Comparison of ENCODE assay signal across 15 cellular contexts in the genomic region with DNA sequence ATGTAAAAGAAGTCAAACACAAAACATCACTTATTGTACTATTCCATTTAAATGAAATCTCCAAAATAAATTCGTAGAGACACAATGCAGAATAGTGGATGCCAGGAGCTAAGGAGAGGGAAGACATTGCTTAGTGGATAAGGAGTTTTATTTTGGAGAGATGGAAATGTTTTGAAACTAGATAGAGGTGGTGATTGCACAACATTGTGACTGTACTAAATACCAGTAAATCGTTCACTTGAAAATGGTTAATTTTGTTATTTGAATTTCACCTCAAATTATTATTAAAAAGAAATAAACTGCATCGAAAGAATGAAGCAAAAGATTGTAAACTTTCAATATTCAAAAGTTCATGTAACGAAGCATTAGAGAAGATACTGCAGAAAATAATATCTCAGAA. TPM values are rescaled to one million over a fixed set of nuclear protein-coding genes. Genes with fewer than 3 reads are reported as not detected.
DNase-seq lines count a peak whose midpoint lies in the region; ATAC-seq, FAIRE-seq and TF ChIP-seq lines count a peak whose summit lies in the region.
"Had no signal": no experiment of that assay in that cellular context is flagged by ENCODE, and none has a peak within 500 bp of the region (broad histone marks: within the 10 kb centered on the region; RNA-seq: fewer than 3 reads in every experiment).

No MANE protein-coding gene starts in this region.

- ATAC-seq in K562 (no peak), upper lobe of left lung (ENCODE audit: low FRiP score in 2 of 2) (no peak), pancreas (no peak), HG03520 (IDR thresholded peaks at IDR 0.05; ENCODE audit: unreplicated experiment) (no peak)
- ATAC-seq: GM23338 had no signal

- H3K4me3 ChIP-seq in Karpas-422 (ENCODE audit: low read length) (no peak overlapping the region), K562 (no peak overlapping the region), upper lobe of left lung (no peak overlapping the region), pancreas (no peak overlapping the region)
- H3K4me3 ChIP-seq: BLaER1 treated with 17β-estradiol and CSF1 and Interleukin-3, amounts not matched to agents 10 nM and 100 nM; GM23338 had no signal

- TF ChIP-seq EP300 in K562 (IDR thresholded peaks at IDR 0.05; ENCODE audit: low read length) (no peak), upper lobe of left lung (IDR thresholded peaks at IDR 0.05) (no peak)

- no peak for TF ChIP-seq RAD21 in K562 (CRISPR knock-in tag; conservative IDR thresholded peaks at IDR 0.05 in 1 of 2, IDR thresholded peaks at IDR 0.05 in 1 of 2)

- no peak overlapping the region for H3K27ac ChIP-seq in Karpas-422 (ENCODE audit: low read length)
- no peak overlapping the region for H3K27ac ChIP-seq in K562 (ENCODE audit: extremely low read depth, low read depth, low read length)
- no peak overlapping the region for H3K27ac ChIP-seq in upper lobe of left lung
- H3K27ac ChIP-seq in pancreas = no peak overlapping the region
- H3K27ac ChIP-seq: BLaER1 treated with 17β-estradiol and CSF1 and Interleukin-3, amounts not matched to agents 10 nM and 100 nM had no signal

- 4% methylated on average over 4 of the region's 4 CpGs for WGBS in K562 (ENCODE audit: insufficient coverage, low coverage, missing lambda C conversion rate)
- 41 to 73% methylated on average over 4 of the region's 4 CpGs for WGBS in upper lobe of left lung, 2 donors
- 36 to 79% methylated on average over 4 of the region's 4 CpGs for WGBS in pancreas, 2 donors

- no peaks in the 10 kb centered on the region for H3K27me3 ChIP-seq in Karpas-422 (ENCODE audit: low read length)
- H3K27me3 ChIP-seq in K562 (ENCODE audit: control insufficient read depth in 2 of 2, insufficient read depth in 2 of 2, low read length in 2 of 2) = no peaks in the 10 kb centered on the region
- no peaks in the 10 kb centered on the region for H3K27me3 ChIP-seq in upper lobe of left lung
- no peaks in the 10 kb centered on the region for H3K27me3 ChIP-seq in pancreas

- no peaks in the 10 kb centered on the region for H3K9me3 ChIP-seq in Karpas-422 (ENCODE audit: low read length)
- no peaks in the 10 kb centered on the region for H3K9me3 ChIP-seq in K562 (replicated peaks; ENCODE audit: control insufficient read depth, insufficient read depth, low read depth, low read length)
- no peaks in the 10 kb centered on the region for H3K9me3 ChIP-seq in upper lobe of left lung
- no peaks in the 10 kb centered on the region for H3K9me3 ChIP-seq in pancreas
- H3K9me3 ChIP-seq: BLaER1 treated with 17β-estradiol and CSF1 and Interleukin-3, amounts not matched to agents 10 nM and 100 nM had no signal

- intact Hi-C loops in K562 (cut with micrococcal nuclease) = no loop called here
- intact Hi-C loops in pancreas (cut with DNase I) = no loop called here

- FAIRE-seq in GM18507 (lab: Jason Lieb, UNC) (peak; percentile 73), K562 (lab: Jason Lieb, UNC) (no peak), pancreas (lab: Jason Lieb, UNC) (no peak)

- POLR2A ChIA-PET in K562 (lab: Yijun Ruan, JAX) = no interaction called here

- H4K20me1 ChIP-seq in Karpas-422 (ENCODE audit: insufficient read depth, low read depth, low read length) = no peaks in the 10 kb centered on the region
- H4K20me1 ChIP-seq in K562 (replicated peaks; ENCODE audit: control insufficient read depth, insufficient read depth, low read length) = no peaks in the 10 kb centered on the region
- H4K20me1 ChIP-seq: BLaER1 treated with 17β-estradiol and CSF1 and Interleukin-3, amounts not matched to agents 10 nM and 100 nM had no signal

- no peak overlapping the region for H3K9ac ChIP-seq in Karpas-422 (ENCODE audit: low read length)
- H3K9ac ChIP-seq in K562 (ENCODE audit: insufficient read depth in 1 of 2, low read depth in 2 of 2, low read length in 2 of 2) = no peak overlapping the region
- H3K9ac ChIP-seq: BLaER1 treated with 17β-estradiol and CSF1 and Interleukin-3, amounts not matched to agents 10 nM and 100 nM had no signal

- no peaks in the 10 kb centered on the region for H3K79me2 ChIP-seq in Karpas-422 (ENCODE audit: low read length)
- H3K79me2 ChIP-seq in K562 (ENCODE audit: control insufficient read depth, insufficient read depth, low read length) = no peaks in the 10 kb centered on the region

- no peak for TF ChIP-seq POLR2A in K562 (conservative IDR thresholded peaks at IDR 0.05)
- no peak for TF ChIP-seq POLR2A in upper lobe of left lung (IDR thresholded peaks at IDR 0.05)

- H3K9me2 ChIP-seq in Karpas-422 (replicated peaks; ENCODE audit: insufficient read depth, low read length) = no peaks in the 10 kb centered on the region

- TF ChIP-seq CTCF in K562 (IDR thresholded peaks at IDR 0.05 in 2 of 3, conservative IDR thresholded peaks at IDR 0.05 in 1 of 3; ENCODE audit: insufficient read depth in 2 of 3, low read depth in 1 of 3, low read length in 3 of 3) = no peak
- no peak for TF ChIP-seq CTCF in upper lobe of left lung (IDR thresholded peaks at IDR 0.05)
- no peak for TF ChIP-seq CTCF in pancreas (IDR thresholded peaks at IDR 0.05)

- H3K4me1 ChIP-seq in Karpas-422 (ENCODE audit: low read length) = peaks cover 9% of the 10 kb centered on the region; the same call in 1 of the 2 replicates
- H3K4me1 ChIP-seq in K562 (replicated peaks in 1 of 2; ENCODE audit: control insufficient read depth in 2 of 2, insufficient read depth in 2 of 2, low read length in 2 of 2) = peaks cover 0 to 4% of the 10 kb centered on the region in 2 experiments; a peak in 2 of 5 replicates
- H3K4me1 ChIP-seq in upper lobe of left lung = peaks cover 0 to 4% (median 0%) of the 10 kb centered on the region in 4 donors
- no peaks in the 10 kb centered on the region for H3K4me1 ChIP-seq in pancreas

- DNase-seq in GM18507 (ENCODE audit: extremely low spot score, insufficient read length, low read depth) (no peak), Karpas-422 (no peak), K562 (ENCODE audit: extremely low read depth in 1 of 4, low spot score in 3 of 4) (no peak), fibroblast of peridontal ligament (ENCODE audit: extremely low read depth) (peak; percentile 31), upper lobe of left lung (no peak), OCI-M1 (lab: John Stamatoyannopoulos, UW) (no peak), pancreas (no peak)
- DNase-seq: ACHN; CD4-positive, CD25-positive, alpha-beta regulatory T cell; DMS53; GF-D8; H7 had no signal

- H2AFZ ChIP-seq in Karpas-422 (ENCODE audit: low read length) = no peak overlapping the region
- H2AFZ ChIP-seq in K562 (ENCODE audit: low read depth, low read length) = no peak overlapping the region
- H2AFZ ChIP-seq: GM23338 had no signal

- in situ Hi-C loops in K562 (cut with MboI) = no loop called here

- CTCF ChIA-PET in K562 (lab: Yijun Ruan, JAX; ENCODE audit: low intra/inter-chr PET ratio) = no interaction called here

- H3K36me3 ChIP-seq in Karpas-422 (ENCODE audit: insufficient read depth, low read length) (no peaks in the 10 kb centered on the region), K562 (ENCODE audit: control insufficient read depth, insufficient read depth, low read length) (no peaks in the 10 kb centered on the region), upper lobe of left lung (no peaks in the 10 kb centered on the region), pancreas (no peaks in the 10 kb centered on the region)
- H3K36me3 ChIP-seq: BLaER1 treated with 17β-estradiol and CSF1 and Interleukin-3, amounts not matched to agents 10 nM and 100 nM had no signal

- H3K9me1 ChIP-seq in K562 (ENCODE audit: control insufficient read depth, insufficient read depth, low read length) = no peaks in the 10 kb centered on the region

- no TSS peak for BruUV-seq in K562 (replicated peaks; lab: Mats Ljungman, UMichigan)

- H3K4me2 ChIP-seq in Karpas-422 (ENCODE audit: low read depth, low read length, poor library complexity, severe bottlenecking) (peak overlapping the region; percentile 27), K562 (ENCODE audit: insufficient read depth, low read length) (no peak overlapping the region)
- H3K4me2 ChIP-seq: BLaER1 treated with 17β-estradiol and CSF1 and Interleukin-3, amounts not matched to agents 10 nM and 100 nM; GM23338 had no signal

TF ChIP-seq in K562, 482 proteins besides CTCF, POLR2A, EP300 and RAD21:
- no peak for TF ChIP-seq BACH1 (tag; IDR thresholded peaks at IDR 0.05)
- TF ChIP-seq CEBPG (CRISPR knock-in tag; IDR thresholded peaks at IDR 0.05) = no peak
- TF ChIP-seq CEBPG (tag; conservative IDR thresholded peaks at IDR 0.05 in 1 of 2, IDR thresholded peaks at IDR 0.05 in 1 of 2) = peak; percentile 29 to 68; a peak in 3 of 4 replicates
- TF ChIP-seq CEBPB (tag; IDR thresholded peaks at IDR 0.05) = peak; percentile 86
- no peak for TF ChIP-seq ZNF408 (CRISPR knock-in tag; IDR thresholded peaks at IDR 0.05; ENCODE audit: low read depth)
- TF ChIP-seq SETDB1 (IDR thresholded peaks at IDR 0.05; ENCODE audit: low read length) = no peak

RNA-seq across cellular contexts. Expression of a gene that starts 9.7 kb away (rescaled TPM):
- 42.4 and 85.8 TPM in 2 replicates for total RNA-seq in Karpas-422 (2014; rRNA removed; shearing (Covaris generic); ENCODE audit: low replicate concordance)
- 30.6 and 90.7 TPM in 2 replicates for total RNA-seq in K562 (2011; cell fraction: chromatin; rRNA removed; ENCODE audit: low replicate concordance)
- total RNA-seq in K562 (2011; cell fraction: nucleolus; rRNA removed) = 10.5 and 14.9 TPM in 2 replicates
- total RNA-seq in K562 (2011; cell fraction: nucleoplasm; rRNA removed) = 29.3 and 45.3 TPM in 2 replicates
- total RNA-seq in K562 (2014; rRNA removed) (20.1 and 21.5 TPM in 2 replicates), K562 (2014; rRNA removed; fragmentation: Illumina TruSeq; extraction: Trizol) (32.1 and 35.6 TPM in 2 replicates), K562 (2015; rRNA removed; fragmentation: Illumina TruSeq; extraction: Trizol) (25.0 and 25.5 TPM in 2 replicates), K562 (2021) (29.0 and 31.2 TPM in 2 replicates), upper lobe of left lung (100 to 1,000 TPM in 3 of 6 donors, 10 to 100 TPM in 3; 53.2 to 156 (median 106) TPM), pancreas (10 to 100 TPM in 3 of 6 donors, 1 to 10 TPM in 3; 8.2 to 23.7 (median 11.3) TPM)
- polyA plus RNA-seq in K562 (2011; rRNA removed) (22.2 and 35.1 TPM in 2 replicates), K562 (2014; fragmentation: Illumina TruSeq; extraction: Trizol) (22.1 and 27.1 TPM in 2 replicates), K562 (2014; fragmentation: Nextera tagmentation; extraction: Ambion mirVana) (10 to 100 TPM in 1 of 2 experiments, 1 to 10 TPM in 1; 9.8 to 12.0 TPM), K562 (2014; rRNA removed) (16.6 and 19.6 TPM in 2 replicates), pancreas (1 to 10 TPM; 4.0 to 8.4 TPM)
- 8.4 and 13.2 TPM in 2 replicates for polyA plus RNA-seq in K562 (2011; cell fraction: cytosol; rRNA removed)
- polyA plus RNA-seq in K562 (2011; cell fraction: nucleus; rRNA removed) = 16.3 and 17.2 TPM in 2 replicates
- polyA plus RNA-seq in K562 (2012) = 15.3 and 26.5 TPM in 2 replicates
- polyA minus RNA-seq in K562 (2011; rRNA and poly(A)+ RNA removed) = 56.4 and 81.0 TPM in 2 replicates
- polyA minus RNA-seq in K562 (2011; cell fraction: cytosol; rRNA and poly(A)+ RNA removed) = 36.9 and 53.8 TPM in 2 replicates
- 21.0 and 30.0 TPM in 2 replicates for polyA minus RNA-seq in K562 (2011; cell fraction: nucleus; rRNA and poly(A)+ RNA removed)
